Comparison of ENCODE assay signal across 1 cellular context in the genomic region with DNA sequence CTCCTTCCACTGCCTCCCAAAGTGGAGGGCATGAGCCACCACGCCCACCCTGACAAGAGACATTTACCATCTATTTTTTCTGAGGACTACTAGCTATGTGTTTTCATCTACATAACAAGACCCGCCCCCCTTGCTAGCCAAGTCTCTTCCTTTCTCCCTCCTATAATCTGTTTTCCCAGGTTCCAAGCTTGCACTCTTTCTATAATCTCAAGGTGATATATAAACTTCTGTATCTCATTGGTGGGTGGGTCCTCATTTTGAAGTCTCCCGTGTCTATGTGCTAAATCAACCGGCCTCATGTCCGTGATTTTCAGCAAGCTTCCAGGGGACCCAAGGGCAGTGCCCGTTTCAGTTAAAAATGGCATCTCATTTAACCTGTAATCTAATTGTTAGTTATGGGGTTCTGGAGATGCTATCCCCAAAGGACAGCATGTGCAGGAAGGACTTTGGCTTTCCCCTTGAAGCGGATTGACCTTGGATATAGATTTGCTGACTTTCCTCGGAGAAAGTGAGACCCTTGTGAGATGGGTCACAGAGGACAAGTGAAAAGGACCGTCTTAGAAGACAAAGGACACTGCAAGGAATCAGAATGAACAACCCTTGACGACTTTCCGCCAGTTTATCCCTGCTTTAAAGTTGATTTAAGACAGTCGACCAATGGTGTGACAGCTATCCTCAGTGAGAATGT.
TF ChIP-seq lines count a peak whose summit lies in the region.

No MANE protein-coding gene starts in this region.

TF ChIP-seq in GM12878, 131 proteins besides CTCF, POLR2A, EP300 and RAD21 (continued from another document):
- TF ChIP-seq, protein P1, sequence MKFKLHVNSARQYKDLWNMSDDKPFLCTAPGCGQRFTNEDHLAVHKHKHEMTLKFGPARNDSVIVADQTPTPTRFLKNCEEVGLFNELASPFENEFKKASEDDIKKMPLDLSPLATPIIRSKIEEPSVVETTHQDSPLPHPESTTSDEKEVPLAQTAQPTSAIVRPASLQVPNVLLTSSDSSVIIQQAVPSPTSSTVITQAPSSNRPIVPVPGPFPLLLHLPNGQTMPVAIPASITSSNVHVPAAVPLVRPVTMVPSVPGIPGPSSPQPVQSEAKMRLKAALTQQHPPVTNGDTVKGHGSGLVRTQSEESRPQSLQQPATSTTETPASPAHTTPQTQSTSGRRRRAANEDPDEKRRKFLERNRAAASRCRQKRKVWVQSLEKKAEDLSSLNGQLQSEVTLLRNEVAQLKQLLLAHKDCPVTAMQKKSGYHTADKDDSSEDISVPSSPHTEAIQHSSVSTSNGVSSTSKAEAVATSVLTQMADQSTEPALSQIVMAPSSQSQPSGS (IDR thresholded peaks at IDR 0.05; ENCODE audit: low read length), result 0 out of 2 replicates have a peak, but pooled peaks have one; percentile 10
- TF ChIP-seq, protein P2, sequence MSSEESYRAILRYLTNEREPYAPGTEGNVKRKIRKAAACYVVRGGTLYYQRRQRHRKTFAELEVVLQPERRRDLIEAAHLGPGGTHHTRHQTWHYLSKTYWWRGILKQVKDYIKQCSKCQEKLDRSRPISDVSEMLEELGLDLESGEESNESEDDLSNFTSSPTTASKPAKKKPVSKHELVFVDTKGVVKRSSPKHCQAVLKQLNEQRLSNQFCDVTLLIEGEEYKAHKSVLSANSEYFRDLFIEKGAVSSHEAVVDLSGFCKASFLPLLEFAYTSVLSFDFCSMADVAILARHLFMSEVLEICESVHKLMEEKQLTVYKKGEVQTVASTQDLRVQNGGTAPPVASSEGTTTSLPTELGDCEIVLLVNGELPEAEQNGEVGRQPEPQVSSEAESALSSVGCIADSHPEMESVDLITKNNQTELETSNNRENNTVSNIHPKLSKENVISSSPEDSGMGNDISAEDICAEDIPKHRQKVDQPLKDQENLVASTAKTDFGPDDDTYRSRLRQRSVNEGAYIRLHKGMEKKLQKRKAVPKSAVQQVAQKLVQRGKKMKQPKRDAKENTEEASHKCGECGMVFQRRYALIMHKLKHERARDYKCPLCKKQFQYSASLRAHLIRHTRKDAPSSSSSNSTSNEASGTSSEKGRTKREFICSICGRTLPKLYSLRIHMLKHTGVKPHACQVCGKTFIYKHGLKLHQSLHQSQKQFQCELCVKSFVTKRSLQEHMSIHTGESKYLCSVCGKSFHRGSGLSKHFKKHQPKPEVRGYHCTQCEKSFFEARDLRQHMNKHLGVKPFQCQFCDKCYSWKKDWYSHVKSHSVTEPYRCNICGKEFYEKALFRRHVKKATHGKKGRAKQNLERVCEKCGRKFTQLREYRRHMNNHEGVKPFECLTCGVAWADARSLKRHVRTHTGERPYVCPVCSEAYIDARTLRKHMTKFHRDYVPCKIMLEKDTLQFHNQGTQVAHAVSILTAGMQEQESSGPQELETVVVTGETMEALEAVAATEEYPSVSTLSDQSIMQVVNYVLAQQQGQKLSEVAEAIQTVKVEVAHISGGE (CRISPR knock-in tag; IDR thresholded peaks at IDR 0.05), result peak; percentile 37; the same call in 1 of the 2 replicates
- 0 out of 2 replicates have a peak, but pooled peaks have one; percentile 29 for TF ChIP-seq TARDBP (IDR thresholded peaks at IDR 0.05; ENCODE audit: borderline replicate concordance)
- TF ChIP-seq, protein P3, sequence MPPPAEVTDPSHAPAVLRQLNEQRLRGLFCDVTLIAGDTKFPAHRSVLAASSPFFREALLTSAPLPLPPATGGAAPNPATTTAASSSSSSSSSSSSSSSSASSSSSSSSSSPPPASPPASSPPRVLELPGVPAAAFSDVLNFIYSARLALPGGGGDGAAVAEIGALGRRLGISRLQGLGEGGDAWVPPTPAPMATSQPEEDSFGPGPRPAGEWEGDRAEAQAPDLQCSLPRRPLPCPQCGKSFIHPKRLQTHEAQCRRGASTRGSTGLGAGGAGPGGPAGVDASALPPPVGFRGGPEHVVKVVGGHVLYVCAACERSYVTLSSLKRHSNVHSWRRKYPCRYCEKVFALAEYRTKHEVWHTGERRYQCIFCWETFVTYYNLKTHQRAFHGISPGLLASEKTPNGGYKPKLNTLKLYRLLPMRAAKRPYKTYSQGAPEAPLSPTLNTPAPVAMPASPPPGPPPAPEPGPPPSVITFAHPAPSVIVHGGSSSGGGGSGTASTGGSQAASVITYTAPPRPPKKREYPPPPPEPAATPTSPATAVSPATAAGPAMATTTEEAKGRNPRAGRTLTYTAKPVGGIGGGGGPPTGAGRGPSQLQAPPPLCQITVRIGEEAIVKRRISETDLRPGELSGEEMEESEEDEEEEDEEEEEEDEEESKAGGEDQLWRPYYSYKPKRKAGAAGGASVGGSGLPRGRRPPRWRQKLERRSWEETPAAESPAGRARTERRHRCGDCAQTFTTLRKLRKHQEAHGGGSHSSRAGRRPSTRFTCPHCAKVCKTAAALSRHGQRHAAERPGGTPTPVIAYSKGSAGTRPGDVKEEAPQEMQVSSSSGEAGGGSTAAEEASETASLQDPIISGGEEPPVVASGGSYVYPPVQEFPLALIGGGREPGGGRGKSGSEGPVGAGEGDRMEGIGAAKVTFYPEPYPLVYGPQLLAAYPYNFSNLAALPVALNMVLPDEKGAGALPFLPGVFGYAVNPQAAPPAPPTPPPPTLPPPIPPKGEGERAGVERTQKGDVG (CRISPR knock-in tag; IDR thresholded peaks at IDR 0.05), result peak; percentile 82
- TF ChIP-seq CBX3 (IDR thresholded peaks at IDR 0.05; ENCODE audit: borderline replicate concordance, low read depth), result no peak
- TF ChIP-seq MTA3 (IDR thresholded peaks at IDR 0.05; ENCODE audit: borderline replicate concordance, low read length), result peak; percentile 94
- TF ChIP-seq, protein P4, sequence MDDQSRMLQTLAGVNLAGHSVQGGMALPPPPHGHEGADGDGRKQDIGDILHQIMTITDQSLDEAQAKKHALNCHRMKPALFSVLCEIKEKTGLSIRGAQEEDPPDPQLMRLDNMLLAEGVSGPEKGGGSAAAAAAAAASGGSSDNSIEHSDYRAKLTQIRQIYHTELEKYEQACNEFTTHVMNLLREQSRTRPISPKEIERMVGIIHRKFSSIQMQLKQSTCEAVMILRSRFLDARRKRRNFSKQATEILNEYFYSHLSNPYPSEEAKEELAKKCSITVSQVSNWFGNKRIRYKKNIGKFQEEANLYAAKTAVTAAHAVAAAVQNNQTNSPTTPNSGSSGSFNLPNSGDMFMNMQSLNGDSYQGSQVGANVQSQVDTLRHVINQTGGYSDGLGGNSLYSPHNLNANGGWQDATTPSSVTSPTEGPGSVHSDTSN (IDR thresholded peaks at IDR 0.05; ENCODE audit: insufficient replicate concordance, low read depth, low read length), result no peak
- peak; percentile 3 for TF ChIP-seq FOXM1 (IDR thresholded peaks at IDR 0.05; ENCODE audit: low read depth, low read length)
- peak; percentile 78; the same call in 2 of the 3 replicates for TF ChIP-seq POU2F2 (IDR thresholded peaks at IDR 0.05; ENCODE audit: borderline replicate concordance, low read depth, low read length)
- TF ChIP-seq JUNB (IDR thresholded peaks at IDR 0.05), result no peak
- TF ChIP-seq, protein P5, sequence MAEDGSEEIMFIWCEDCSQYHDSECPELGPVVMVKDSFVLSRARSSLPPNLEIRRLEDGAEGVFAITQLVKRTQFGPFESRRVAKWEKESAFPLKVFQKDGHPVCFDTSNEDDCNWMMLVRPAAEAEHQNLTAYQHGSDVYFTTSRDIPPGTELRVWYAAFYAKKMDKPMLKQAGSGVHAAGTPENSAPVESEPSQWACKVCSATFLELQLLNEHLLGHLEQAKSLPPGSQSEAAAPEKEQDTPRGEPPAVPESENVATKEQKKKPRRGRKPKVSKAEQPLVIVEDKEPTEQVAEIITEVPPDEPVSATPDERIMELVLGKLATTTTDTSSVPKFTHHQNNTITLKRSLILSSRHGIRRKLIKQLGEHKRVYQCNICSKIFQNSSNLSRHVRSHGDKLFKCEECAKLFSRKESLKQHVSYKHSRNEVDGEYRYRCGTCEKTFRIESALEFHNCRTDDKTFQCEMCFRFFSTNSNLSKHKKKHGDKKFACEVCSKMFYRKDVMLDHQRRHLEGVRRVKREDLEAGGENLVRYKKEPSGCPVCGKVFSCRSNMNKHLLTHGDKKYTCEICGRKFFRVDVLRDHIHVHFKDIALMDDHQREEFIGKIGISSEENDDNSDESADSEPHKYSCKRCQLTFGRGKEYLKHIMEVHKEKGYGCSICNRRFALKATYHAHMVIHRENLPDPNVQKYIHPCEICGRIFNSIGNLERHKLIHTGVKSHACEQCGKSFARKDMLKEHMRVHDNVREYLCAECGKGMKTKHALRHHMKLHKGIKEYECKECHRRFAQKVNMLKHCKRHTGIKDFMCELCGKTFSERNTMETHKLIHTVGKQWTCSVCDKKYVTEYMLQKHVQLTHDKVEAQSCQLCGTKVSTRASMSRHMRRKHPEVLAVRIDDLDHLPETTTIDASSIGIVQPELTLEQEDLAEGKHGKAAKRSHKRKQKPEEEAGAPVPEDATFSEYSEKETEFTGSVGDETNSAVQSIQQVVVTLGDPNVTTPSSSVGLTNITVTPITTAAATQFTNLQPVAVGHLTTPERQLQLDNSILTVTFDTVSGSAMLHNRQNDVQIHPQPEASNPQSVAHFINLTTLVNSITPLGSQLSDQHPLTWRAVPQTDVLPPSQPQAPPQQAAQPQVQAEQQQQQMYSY (CRISPR knock-in tag; IDR thresholded peaks at IDR 0.05), result peak; percentile 31; the same call in 1 of the 2 replicates
- TF ChIP-seq CHD1 (IDR thresholded peaks at IDR 0.05; ENCODE audit: low read depth, low read length), result 0 out of 2 replicates have a peak, but pooled peaks have one; percentile 39
- TF ChIP-seq BMI1 (IDR thresholded peaks at IDR 0.05; ENCODE audit: borderline replicate concordance), result peak; percentile 58; the same call in 1 of the 2 replicates
- peak; percentile 21; the same call in 1 of the 2 replicates for TF ChIP-seq ZSCAN29 (IDR thresholded peaks at IDR 0.05)
- TF ChIP-seq KAT2A (conservative IDR thresholded peaks at IDR 0.05; ENCODE audit: control insufficient read depth, low read depth, low read length), result peak; percentile 55
- TF ChIP-seq, protein P6, sequence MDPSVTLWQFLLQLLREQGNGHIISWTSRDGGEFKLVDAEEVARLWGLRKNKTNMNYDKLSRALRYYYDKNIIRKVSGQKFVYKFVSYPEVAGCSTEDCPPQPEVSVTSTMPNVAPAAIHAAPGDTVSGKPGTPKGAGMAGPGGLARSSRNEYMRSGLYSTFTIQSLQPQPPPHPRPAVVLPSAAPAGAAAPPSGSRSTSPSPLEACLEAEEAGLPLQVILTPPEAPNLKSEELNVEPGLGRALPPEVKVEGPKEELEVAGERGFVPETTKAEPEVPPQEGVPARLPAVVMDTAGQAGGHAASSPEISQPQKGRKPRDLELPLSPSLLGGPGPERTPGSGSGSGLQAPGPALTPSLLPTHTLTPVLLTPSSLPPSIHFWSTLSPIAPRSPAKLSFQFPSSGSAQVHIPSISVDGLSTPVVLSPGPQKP (IDR thresholded peaks at IDR 0.05; ENCODE audit: low read depth, low read length), result no peak
